In the genomic region with DNA sequence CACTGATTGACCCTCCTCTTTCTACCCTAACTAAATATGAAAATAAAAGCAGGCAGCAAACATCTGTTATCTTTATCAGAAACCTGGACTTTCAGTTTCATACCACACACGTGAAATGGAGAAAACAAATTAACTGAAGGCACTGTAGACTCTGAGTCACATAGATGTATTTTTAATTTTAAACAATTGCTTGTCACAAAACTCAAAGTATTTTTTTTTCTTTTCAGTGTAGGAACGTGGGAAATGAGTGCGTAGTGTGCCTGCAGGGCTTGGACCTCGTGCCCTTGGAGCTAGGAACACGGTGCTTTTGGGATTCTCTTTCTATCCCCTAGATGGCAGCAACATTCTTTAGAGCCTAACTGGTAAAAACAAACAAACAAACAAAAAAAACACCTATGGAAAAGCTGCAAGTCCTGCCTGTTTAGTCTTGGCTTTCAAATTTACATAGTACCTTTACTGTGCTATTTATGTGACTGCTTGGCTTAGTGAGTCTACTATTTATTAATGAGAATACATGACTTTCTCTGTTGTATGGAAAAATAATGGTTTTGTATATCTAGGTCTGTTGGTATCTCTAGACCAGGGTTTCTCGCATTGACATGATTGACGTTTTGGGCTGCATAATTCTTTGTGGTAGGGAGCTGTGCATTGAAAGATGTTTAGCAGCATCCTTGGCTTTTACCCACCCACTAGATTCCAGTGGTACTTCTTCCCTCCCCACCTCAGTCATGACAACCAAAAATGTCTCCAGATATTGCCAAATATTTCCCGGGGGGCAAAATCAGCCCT, we compare ENCODE assay signal across 8 cellular contexts. TPM values are rescaled to one million over a fixed set of nuclear protein-coding genes. Genes with fewer than 3 reads are reported as not detected.
DNase-seq lines count a peak whose midpoint lies in the region; ATAC-seq and TF ChIP-seq lines count a peak whose summit lies in the region.

No MANE protein-coding gene starts in this region.

- peak; percentile 1 for DNase-seq in NCI-H2196 (lab: John Stamatoyannopoulos, UW; ENCODE audit: unreplicated experiment)
- DNase-seq in NCI-H2196 treated with DMSO at 0.1 percent for 48 hours (lab: John Stamatoyannopoulos, UW; ENCODE audit: unreplicated experiment): no peak
- DNase-seq in cerebellum (ENCODE audit: low spot score): peak; percentile 12
- peak; percentile 76 for DNase-seq in left kidney (ENCODE audit: low read depth, low spot score)
- peak in 1 of 2 donors; percentile 19 for DNase-seq in tibial nerve (ENCODE audit: low spot score in 2 of 2)

- no peak for TF ChIP-seq POLR2A in tibial nerve (IDR thresholded peaks at IDR 0.05)

- H3K4me1 ChIP-seq in OCI-LY3 (ENCODE audit: low read length) (no peaks in the 10 kb centered on the region), tibial nerve (peaks cover 0 to 51% (median 23%) of the 10 kb centered on the region in 4 donors)

- ATAC-seq in GM19328 (IDR thresholded peaks at IDR 0.05; ENCODE audit: unreplicated experiment) (peak; percentile 85), HG03139 (IDR thresholded peaks at IDR 0.05; ENCODE audit: unreplicated experiment) (peak; percentile 83)

- no peaks in the 10 kb centered on the region for H3K36me3 ChIP-seq in OCI-LY3 (replicated peaks; ENCODE audit: low read depth, low read length)
- H3K36me3 ChIP-seq in tibial nerve: no peaks in the 10 kb centered on the region

- peak in 1 of 2 donors; percentile 9 for TF ChIP-seq EP300 in tibial nerve (IDR thresholded peaks at IDR 0.05)

- H2AFZ ChIP-seq in OCI-LY3 (ENCODE audit: low read depth, low read length): peak overlapping the region; percentile 8; the same call in 1 of the 2 replicates

- TF ChIP-seq CTCF in OCI-LY3 (IDR thresholded peaks at IDR 0.05; ENCODE audit: low read depth, low read length) (peak; percentile 68), tibial nerve (IDR thresholded peaks at IDR 0.05) (peak; percentile 65 to 72 (median 69))

- peak overlapping the region; percentile 78 for H3K4me2 ChIP-seq in OCI-LY3 (ENCODE audit: low read length)

- no peaks in the 10 kb centered on the region for H4K20me1 ChIP-seq in OCI-LY3 (ENCODE audit: insufficient read depth, low read length)

- no peaks in the 10 kb centered on the region for H3K79me2 ChIP-seq in OCI-LY3 (ENCODE audit: low read length)

- H3K4me3 ChIP-seq in OCI-LY3 (ENCODE audit: low read length): peak overlapping the region; percentile 75
- peak overlapping the region in 1 of 4 donors; percentile 8 for H3K4me3 ChIP-seq in tibial nerve

- 26 to 27% methylated on average over 8 of the region's 8 CpGs for WGBS in tibial nerve, 2 donors

- H3K27me3 ChIP-seq in OCI-LY3 (ENCODE audit: low read depth, low read length): no peaks in the 10 kb centered on the region; the same call in 1 of the 2 replicates
- no peaks in the 10 kb centered on the region for H3K27me3 ChIP-seq in tibial nerve

- H3K9me3 ChIP-seq in OCI-LY3 (ENCODE audit: insufficient read depth, low read length) (no peaks in the 10 kb centered on the region), tibial nerve (no peaks in the 10 kb centered on the region)

- 0 out of 2 replicates have a peak overlapping the region, but pooled peaks have one; percentile 40 for H3K9ac ChIP-seq in OCI-LY3 (ENCODE audit: low read length)

- H3K27ac ChIP-seq in OCI-LY3 (ENCODE audit: low read length) (no peak overlapping the region), tibial nerve (peak overlapping the region in 2 of 4 donors; percentile 85 to 89)

RNA-seq across cellular contexts. Expression of a gene that starts 16.8 kb away (rescaled TPM):
- total RNA-seq in cerebellum (not detected), tibial nerve (not detected)
